26 cellular contexts compared by ENCODE assay signal in the genomic region with DNA sequence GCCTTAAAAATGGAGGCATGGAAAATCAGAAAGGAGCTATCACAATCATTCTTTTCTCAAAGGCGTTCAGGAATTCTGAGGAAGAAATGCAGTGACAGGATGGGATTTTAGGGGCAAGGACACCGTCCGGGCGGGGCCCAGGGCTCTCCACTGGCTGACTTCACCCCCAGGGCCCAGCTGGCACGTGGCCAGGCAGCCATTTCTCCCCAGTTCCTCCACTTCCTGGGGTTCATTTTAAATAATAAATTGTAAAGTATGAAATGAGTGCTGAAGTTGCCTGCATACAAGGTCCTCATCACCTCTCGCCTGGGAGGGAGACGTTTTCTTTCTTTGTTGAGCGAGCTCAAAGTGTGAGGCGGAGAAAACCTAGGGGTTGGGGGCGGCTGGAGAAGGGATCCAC.
"Had no signal": no experiment of that assay in that cellular context is flagged by ENCODE, and none has a peak within 500 bp of the region (broad histone marks: within the 10 kb centered on the region; RNA-seq: fewer than 3 reads in every experiment).

No MANE protein-coding gene starts in this region.

- H2AFZ ChIP-seq: neural progenitor cell had no signal

- DNase-seq: activated B cell treated with CpG ODN at 0.5 μM for 24 hours; activated CD4-positive, alpha-beta T cell treated with anti-CD3 and anti-CD28 coated beads for 36 hours; activated CD4-positive, alpha-beta T cell treated with anti-CD3 and anti-CD28 coated beads, Interleukin-2, amount 50 U/mL, for 4 hours; activated CD8-positive, alpha-beta memory T cell treated with anti-CD3 and anti-CD28 coated beads, Interleukin-2, amount 50 U/mL, for 48 hours; activated effector memory CD4-positive, alpha-beta T cell treated with Interleukin-2 at 50 U/mL for 16 hours; activated naive CD4-positive, alpha-beta T cell treated with anti-CD3 and anti-CD28 coated beads for 36 hours; activated naive CD8-positive, alpha-beta T cell treated with anti-CD3 and anti-CD28 coated beads, Interleukin-2, amount 10 ng/mL, durations not matched to agents 7 days and 5 days; activated T-cell treated with anti-CD3 and anti-CD28 coated beads, Interleukin-2, amount 50 U/mL, for 72 hours; amniotic stem cell; cortex of kidney; islet precursor cell; left colon; mesenchymal stem cell; naive B cell; stimulated activated CD4-positive, alpha-beta T cell treated with anti-CD3 and anti-CD28 coated beads, Interleukin-4, amount 100 ng/mL, for 1 hour; stimulated activated naive CD8-positive, alpha-beta T cell treated with anti-CD3 and anti-CD28 coated beads, Interleukin-15, Interleukin-2, amounts not matched to agents 100 U/mL and 50 U/mL, for 24 hours; T1000; trophoblast cell had no signal

- H3K27me3 Mint-ChIP-seq: activated B cell treated with CpG ODN at 0.5 μM for 24 hours; activated CD4-positive, alpha-beta T cell treated with anti-CD3 and anti-CD28 coated beads for 36 hours; activated naive CD8-positive, alpha-beta T cell treated with anti-CD3 and anti-CD28 coated beads, Interleukin-2, amount 10 ng/mL, durations not matched to agents 7 days and 5 days; naive B cell had no signal

- H3K9me3 ChIP-seq: gastroesophageal sphincter, heart left ventricle, sigmoid colon, vagina had no signal

- H3K9me3 Mint-ChIP-seq: activated B cell treated with CpG ODN at 0.5 μM for 24 hours; activated naive CD4-positive, alpha-beta T cell treated with anti-CD3 and anti-CD28 coated beads for 36 hours; activated naive CD8-positive, alpha-beta T cell treated with anti-CD3 and anti-CD28 coated beads, Interleukin-2, amount 10 ng/mL, durations not matched to agents 7 days and 5 days; activated T-cell treated with anti-CD3 and anti-CD28 coated beads, Interleukin-2, amount 50 U/mL, for 72 hours; naive B cell; neural progenitor cell; T-helper 1 cell treated with Interleukin-12 subunit alpha and Interleukin-12 subunit beta and Interleukin-4 antibody, amounts not matched to agents 30 μg/mL and 1 μg/mL, for 36 hours had no signal

- H3K4me3 Mint-ChIP-seq: activated B cell treated with CpG ODN at 0.5 μM for 24 hours; activated CD4-positive, alpha-beta T cell treated with anti-CD3 and anti-CD28 coated beads for 36 hours; activated naive CD4-positive, alpha-beta T cell treated with anti-CD3 and anti-CD28 coated beads for 36 hours; activated naive CD8-positive, alpha-beta T cell treated with anti-CD3 and anti-CD28 coated beads, Interleukin-2, amount 10 ng/mL, durations not matched to agents 7 days and 5 days; activated T-cell treated with anti-CD3 and anti-CD28 coated beads, Interleukin-2, amount 50 U/mL, for 72 hours; neural progenitor cell; T-helper 1 cell treated with Interleukin-12 subunit alpha and Interleukin-12 subunit beta and Interleukin-4 antibody, amounts not matched to agents 30 μg/mL and 1 μg/mL, for 36 hours had no signal

- H3K4me1 Mint-ChIP-seq: activated B cell treated with CpG ODN at 0.5 μM for 24 hours; activated naive CD8-positive, alpha-beta T cell treated with anti-CD3 and anti-CD28 coated beads, Interleukin-2, amount 10 ng/mL, durations not matched to agents 7 days and 5 days had no signal

- H3K4me2 ChIP-seq: neural progenitor cell, smooth muscle cell had no signal

- ATAC-seq: activated CD4-positive, alpha-beta T cell treated with anti-CD3 and anti-CD28 coated beads for 36 hours; activated T-cell treated with anti-CD3 and anti-CD28 coated beads, Interleukin-2, amount 50 U/mL, for 72 hours; gastroesophageal sphincter; heart left ventricle; left colon; stimulated activated naive CD8-positive, alpha-beta T cell treated with anti-CD3 and anti-CD28 coated beads, Interleukin-15, Interleukin-2, amounts not matched to agents 100 U/mL and 50 U/mL, for 24 hours had no signal

- H3K27me3 ChIP-seq: gastroesophageal sphincter, heart left ventricle, neural progenitor cell, sigmoid colon, vagina had no signal

- H3K27ac ChIP-seq: epithelial cell of prostate, gastroesophageal sphincter, heart left ventricle, neural progenitor cell, sigmoid colon, vagina had no signal

- H3K27ac Mint-ChIP-seq: activated B cell treated with CpG ODN at 0.5 μM for 24 hours; activated CD4-positive, alpha-beta T cell treated with anti-CD3 and anti-CD28 coated beads for 36 hours; activated naive CD4-positive, alpha-beta T cell treated with anti-CD3 and anti-CD28 coated beads for 36 hours; activated naive CD8-positive, alpha-beta T cell treated with anti-CD3 and anti-CD28 coated beads, Interleukin-2, amount 10 ng/mL, durations not matched to agents 7 days and 5 days; activated T-cell treated with anti-CD3 and anti-CD28 coated beads, Interleukin-2, amount 50 U/mL, for 72 hours; naive B cell; neural progenitor cell; T-helper 1 cell treated with Interleukin-12 subunit alpha and Interleukin-12 subunit beta and Interleukin-4 antibody, amounts not matched to agents 30 μg/mL and 1 μg/mL, for 36 hours had no signal

- H3K36me3 ChIP-seq: neural progenitor cell had no signal

- H3K4me3 ChIP-seq: gastroesophageal sphincter, heart left ventricle, neural progenitor cell, sigmoid colon, smooth muscle cell, vagina had no signal
